Comparison of ENCODE assay signal across 14 cellular contexts in genomic region chr17:47699536-47699840, GRCh38. TPM values are rescaled to one million over a fixed set of nuclear protein-coding genes. Genes with fewer than 3 reads are reported as not detected.
DNase-seq lines count a peak whose midpoint lies in the region; ATAC-seq lines count a peak whose summit lies in the region.
"Had no signal": no experiment of that assay in that cellular context is flagged by ENCODE, and none has a peak within 500 bp of the region (broad histone marks: within the 10 kb centered on the region; RNA-seq: fewer than 3 reads in every experiment).

No MANE protein-coding gene starts in this region.

- no peaks in the 10 kb centered on the region for H3K27me3 Mint-ChIP-seq in T-helper 1 cell treated with Interleukin-12 subunit alpha and Interleukin-12 subunit beta and Interleukin-4 antibody, amounts not matched to agents 30 μg/mL and 1 μg/mL, for 36 hours (ENCODE audit: low read depth)
- no peaks in the 10 kb centered on the region for H3K27me3 Mint-ChIP-seq in activated CD8-positive, alpha-beta T cell treated with anti-CD3 and anti-CD28 coated beads, Interleukin-2, amount 10 ng/mL, durations not matched to agents 7 days and 5 days (ENCODE audit: low read depth)
- H3K27me3 Mint-ChIP-seq in immature natural killer cell (ENCODE audit: low read depth in 3 of 3): peaks cover 18 to 46% (median 46%) of the 10 kb centered on the region in 3 donors

- ATAC-seq in activated CD8-positive, alpha-beta T cell treated with anti-CD3 and anti-CD28 coated beads, Interleukin-2, amount 10 ng/mL, durations not matched to agents 7 days and 5 days: no peak
- no peak for ATAC-seq in HG03432 (IDR thresholded peaks at IDR 0.05; ENCODE audit: unreplicated experiment)

- DNase-seq in T-helper 1 cell: no peak
- DNase-seq in activated CD8-positive, alpha-beta T cell treated with anti-CD3 and anti-CD28 coated beads, Interleukin-2, amount 10 ng/mL, durations not matched to agents 7 days and 5 days: no peak
- DNase-seq in immature natural killer cell: no peak
- DNase-seq in DMS53 treated with DMSO at 0.1 percent for 48 hours (lab: John Stamatoyannopoulos, UW; ENCODE audit: unreplicated experiment): no peak
- no peak for DNase-seq in stimulated activated naive CD4-positive, alpha-beta T cell (lab: John Stamatoyannopoulos, UW)
- DNase-seq: DMS153, NCI-H187 treated with DMSO at 0.1 percent for 48 hours, NCI-H2171, NCI-H446 treated with DMSO at 0.1 percent for 48 hours had no signal

- H3K27ac Mint-ChIP-seq in T-helper 1 cell treated with Interleukin-12 subunit alpha and Interleukin-12 subunit beta and Interleukin-4 antibody, amounts not matched to agents 30 μg/mL and 1 μg/mL, for 36 hours: peak overlapping the region; percentile 79
- H3K27ac Mint-ChIP-seq in activated CD8-positive, alpha-beta T cell treated with anti-CD3 and anti-CD28 coated beads, Interleukin-2, amount 10 ng/mL, durations not matched to agents 7 days and 5 days: peak overlapping the region; percentile 65
- peak overlapping the region; percentile 92 to 99 (median 94) for H3K27ac Mint-ChIP-seq in immature natural killer cell

- H3K9ac ChIP-seq in BLaER1: no peak overlapping the region

- peaks cover 42% of the 10 kb centered on the region for H3K4me1 Mint-ChIP-seq in T-helper 1 cell treated with Interleukin-12 subunit alpha and Interleukin-12 subunit beta and Interleukin-4 antibody, amounts not matched to agents 30 μg/mL and 1 μg/mL, for 36 hours (ENCODE audit: low read depth)
- H3K4me1 Mint-ChIP-seq in activated CD8-positive, alpha-beta T cell treated with anti-CD3 and anti-CD28 coated beads, Interleukin-2, amount 10 ng/mL, durations not matched to agents 7 days and 5 days (ENCODE audit: low read depth): peaks cover 60% of the 10 kb centered on the region
- peaks cover 82 to 83% of the 10 kb centered on the region in 2 donors for H3K4me1 Mint-ChIP-seq in immature natural killer cell

- H3K4me3 ChIP-seq in BLaER1: no peak overlapping the region
- H3K4me3 ChIP-seq: PC-9 had no signal

- peaks cover 19% of the 10 kb centered on the region for H3K36me3 ChIP-seq in BLaER1

- POLR2A ChIA-PET in activated CD8-positive, alpha-beta T cell treated with anti-CD3 and anti-CD28 coated beads, Interleukin-2, amount 10 ng/mL, durations not matched to agents 7 days and 5 days (lab: Charles Lee): interaction anchor here (1.2 to 4.4 kb wide), 2 partner anchors 32 to 35 kb away, joined by 5 to 34 read pairs; partner anchors contain the start of gene TBX21

- H3K27me3 ChIP-seq in BLaER1: no peaks in the 10 kb centered on the region

- no peak overlapping the region for H3K27ac ChIP-seq in BLaER1
- H3K27ac ChIP-seq: PC-9 had no signal

- peaks cover 93% of the 10 kb centered on the region for H3K4me1 ChIP-seq in BLaER1

- CTCF ChIA-PET in activated CD8-positive, alpha-beta T cell treated with anti-CD3 and anti-CD28 coated beads, Interleukin-2, amount 10 ng/mL, durations not matched to agents 7 days and 5 days (lab: Charles Lee): interaction anchor here (0.7 to 12.8 kb wide), 22 partner anchors 8 to 312 kb away, joined by 3 to 474 read pairs (median 7); partner anchors contain the start of genes KPNB1 and TBX21

- no peaks in the 10 kb centered on the region for H3K36me3 Mint-ChIP-seq in T-helper 1 cell treated with Interleukin-12 subunit alpha and Interleukin-12 subunit beta and Interleukin-4 antibody, amounts not matched to agents 30 μg/mL and 1 μg/mL, for 36 hours (ENCODE audit: low read depth)
- no peaks in the 10 kb centered on the region for H3K36me3 Mint-ChIP-seq in activated CD8-positive, alpha-beta T cell treated with anti-CD3 and anti-CD28 coated beads, Interleukin-2, amount 10 ng/mL, durations not matched to agents 7 days and 5 days (ENCODE audit: low read depth)
- no peaks in the 10 kb centered on the region for H3K36me3 Mint-ChIP-seq in immature natural killer cell

- no peaks in the 10 kb centered on the region for H3K9me3 ChIP-seq in BLaER1

- H4K20me1 ChIP-seq in BLaER1: peaks cover 36% of the 10 kb centered on the region

- H3K4me2 ChIP-seq in BLaER1: peak overlapping the region; percentile 100
- H3K4me2 ChIP-seq: PC-9 had no signal

- H3K9me3 Mint-ChIP-seq in T-helper 1 cell treated with Interleukin-12 subunit alpha and Interleukin-12 subunit beta and Interleukin-4 antibody, amounts not matched to agents 30 μg/mL and 1 μg/mL, for 36 hours: no peaks in the 10 kb centered on the region
- H3K9me3 Mint-ChIP-seq in activated CD8-positive, alpha-beta T cell treated with anti-CD3 and anti-CD28 coated beads, Interleukin-2, amount 10 ng/mL, durations not matched to agents 7 days and 5 days (ENCODE audit: insufficient read depth): no peaks in the 10 kb centered on the region
- no peaks in the 10 kb centered on the region for H3K9me3 Mint-ChIP-seq in immature natural killer cell

- no peak overlapping the region for H3K4me3 Mint-ChIP-seq in T-helper 1 cell treated with Interleukin-12 subunit alpha and Interleukin-12 subunit beta and Interleukin-4 antibody, amounts not matched to agents 30 μg/mL and 1 μg/mL, for 36 hours
- H3K4me3 Mint-ChIP-seq in activated CD8-positive, alpha-beta T cell treated with anti-CD3 and anti-CD28 coated beads, Interleukin-2, amount 10 ng/mL, durations not matched to agents 7 days and 5 days: no peak overlapping the region
- H3K4me3 Mint-ChIP-seq in immature natural killer cell: peak overlapping the region; percentile 89 to 99 (median 91)

RNA-seq across cellular contexts. Expression of gene TBKBP1, which starts 5.5 kb away (rescaled TPM):
- 1 to 10 TPM; 2.4 to 3.7 TPM for total RNA-seq in activated CD8-positive, alpha-beta T cell treated with anti-CD3 and anti-CD28 coated beads, Interleukin-2, amount 10 ng/mL, durations not matched to agents 7 days and 5 days
- polyA plus RNA-seq in immature natural killer cell: 1 to 10 TPM; 1.3 to 2.3 (median 2.2) TPM

RNA-seq across cellular contexts. Expression of gene TBX21, which starts 33.5 kb away (rescaled TPM):
- 10 to 100 TPM; 27.4 to 27.5 TPM for total RNA-seq in activated CD8-positive, alpha-beta T cell treated with anti-CD3 and anti-CD28 coated beads, Interleukin-2, amount 10 ng/mL, durations not matched to agents 7 days and 5 days
- 100 to 1,000 TPM; 199 to 385 (median 225) TPM for polyA plus RNA-seq in immature natural killer cell
- total RNA-seq: H7, PC-9 had no signal

RNA-seq across cellular contexts. Expression of gene KPNB1, which starts 49.8 kb away (rescaled TPM):
- 100 to 1,000 TPM; 413 to 427 TPM for total RNA-seq in activated CD8-positive, alpha-beta T cell treated with anti-CD3 and anti-CD28 coated beads, Interleukin-2, amount 10 ng/mL, durations not matched to agents 7 days and 5 days
- polyA plus RNA-seq in immature natural killer cell: 10 to 100 TPM; 15.8 to 27.9 (median 17.3) TPM

Comparison
In these comparisons a context has a peak if more than half of its experiments do, and no peak if none do; other contexts are left out.
1. H3K4me3 Mint-ChIP-seq: peak in immature natural killer cell (5 of 5); none in T-helper 1 cell treated with Interleukin-12 subunit alpha and Interleukin-12 subunit beta and Interleukin-4 antibody, amounts not matched to agents 30 μg/mL and 1 μg/mL, for 36 hours (single experiment) and activated CD8-positive, alpha-beta T cell treated with anti-CD3 and anti-CD28 coated beads, Interleukin-2, amount 10 ng/mL, durations not matched to agents 7 days and 5 days (single experiment).
2. Peak in every context shown above with its lines, with median percentiles within 50 percentile points of each other: H3K27ac Mint-ChIP-seq.